1 cellular context compared by ENCODE assay signal in the genomic region with DNA sequence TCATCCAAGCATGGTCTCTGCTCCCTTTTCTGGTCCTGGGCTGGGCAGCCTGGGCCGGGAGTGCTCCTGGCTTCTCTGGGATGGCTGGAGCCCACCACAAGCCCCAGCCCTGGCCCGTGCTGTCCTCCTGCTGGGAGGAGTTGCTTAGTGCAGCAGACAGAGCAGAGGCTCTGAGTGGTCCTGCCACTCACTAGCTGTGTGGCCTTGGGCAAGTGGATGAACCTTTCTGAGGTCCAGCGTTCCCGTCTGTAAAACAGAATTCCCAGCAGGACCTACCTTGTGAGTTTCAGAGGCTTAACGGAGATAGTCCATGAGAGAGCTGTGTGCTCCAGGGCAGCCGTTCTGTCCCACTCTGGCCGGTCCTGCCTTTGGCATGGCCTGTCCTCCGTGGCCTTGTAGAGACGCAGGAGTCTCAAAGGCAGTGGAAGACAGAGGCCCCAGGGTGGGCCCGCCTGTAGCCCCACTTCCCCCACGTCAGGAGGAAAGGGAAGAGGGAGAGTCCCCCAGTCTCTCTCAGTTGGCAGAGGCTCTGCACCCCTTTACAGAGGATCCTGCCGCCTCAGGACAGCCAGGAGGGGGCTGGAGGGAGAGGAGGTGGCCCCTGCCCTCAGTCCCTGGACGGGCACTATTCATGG.
TF ChIP-seq lines count a peak whose summit lies in the region.

No MANE protein-coding gene starts in this region.

TF ChIP-seq in HCT116, 20 proteins besides CTCF, POLR2A, EP300 and RAD21:
- TF ChIP-seq REST (IDR thresholded peaks at IDR 0.05; ENCODE audit: low read depth) (no peak), CEBPB (IDR thresholded peaks at IDR 0.05; ENCODE audit: low read depth) (no peak), POLR2AphosphoS5 (IDR thresholded peaks at IDR 0.05; ENCODE audit: low read depth, low read length) (no peak), JUND (IDR thresholded peaks at IDR 0.05) (no peak), SRF (IDR thresholded peaks at IDR 0.05; ENCODE audit: low read depth) (no peak), SIN3A (IDR thresholded peaks at IDR 0.05; ENCODE audit: low read depth) (no peak), YY1 (IDR thresholded peaks at IDR 0.05; ENCODE audit: extremely low read depth, insufficient replicate concordance, low read depth, low read length) (no peak), ZNF274 (IDR thresholded peaks at IDR 0.05; ENCODE audit: low read depth, low read length) (no peak), CBX3 (IDR thresholded peaks at IDR 0.05; ENCODE audit: low read depth) (no peak), ELF1 (IDR thresholded peaks at IDR 0.05; ENCODE audit: borderline replicate concordance, low read depth) (no peak), EZH2phosphoT487 (IDR thresholded peaks at IDR 0.05; ENCODE audit: borderline replicate concordance) (no peak)
- TF ChIP-seq, protein P1, sequence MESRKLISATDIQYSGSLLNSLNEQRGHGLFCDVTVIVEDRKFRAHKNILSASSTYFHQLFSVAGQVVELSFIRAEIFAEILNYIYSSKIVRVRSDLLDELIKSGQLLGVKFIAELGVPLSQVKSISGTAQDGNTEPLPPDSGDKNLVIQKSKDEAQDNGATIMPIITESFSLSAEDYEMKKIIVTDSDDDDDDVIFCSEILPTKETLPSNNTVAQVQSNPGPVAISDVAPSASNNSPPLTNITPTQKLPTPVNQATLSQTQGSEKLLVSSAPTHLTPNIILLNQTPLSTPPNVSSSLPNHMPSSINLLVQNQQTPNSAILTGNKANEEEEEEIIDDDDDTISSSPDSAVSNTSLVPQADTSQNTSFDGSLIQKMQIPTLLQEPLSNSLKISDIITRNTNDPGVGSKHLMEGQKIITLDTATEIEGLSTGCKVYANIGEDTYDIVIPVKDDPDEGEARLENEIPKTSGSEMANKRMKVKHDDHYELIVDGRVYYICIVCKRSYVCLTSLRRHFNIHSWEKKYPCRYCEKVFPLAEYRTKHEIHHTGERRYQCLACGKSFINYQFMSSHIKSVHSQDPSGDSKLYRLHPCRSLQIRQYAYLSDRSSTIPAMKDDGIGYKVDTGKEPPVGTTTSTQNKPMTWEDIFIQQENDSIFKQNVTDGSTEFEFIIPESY (IDR thresholded peaks at IDR 0.05; ENCODE audit: extremely low read depth, insufficient replicate concordance, low read length): no peak
